ENCODE assay signal across 8 cellular contexts in genomic region chr19:11813801-11814706, GRCh38. TPM values are rescaled to one million over a fixed set of nuclear protein-coding genes. Genes with fewer than 3 reads are reported as not detected.
DNase-seq lines count a peak whose midpoint lies in the region; ATAC-seq and TF ChIP-seq lines count a peak whose summit lies in the region.

Gene ZNF440, plus strand, starts transcription at chr19:11814273. Its CDS starts 175 bp downstream, at chr19:11814448.

- intact Hi-C loops in adrenal gland (cut with DNase I), result no loop called here
- intact Hi-C loops in left cardiac atrium (cut with DNase I), result no loop called here
- intact Hi-C loops in posterior vena cava (cut with DNase I), result no loop called here
- intact Hi-C loops in upper lobe of right lung (cut with DNase I), result no loop called here

- 0 to 1% (median 1%) methylated on average over 23 to 60 of the region's 60 CpGs for WGBS in adrenal gland, 4 donors

- no peaks in the 10 kb centered on the region for H3K27me3 ChIP-seq in GM06990 (replicated peaks; ENCODE audit: control insufficient read depth, insufficient read depth, low read length)
- H3K27me3 ChIP-seq in adrenal gland, result no peaks in the 10 kb centered on the region
- no peaks in the 10 kb centered on the region for H3K27me3 ChIP-seq in upper lobe of right lung

- H3K4me1 ChIP-seq in adrenal gland (replicated peaks in 1 of 2) (no peaks in the 10 kb centered on the region), upper lobe of right lung (peaks cover 9% of the 10 kb centered on the region)

- TF ChIP-seq POLR2A in NB4 (IDR thresholded peaks at IDR 0.05; ENCODE audit: extremely low read depth, insufficient read length), result peak; percentile 95
- peak; percentile 51 to 89 for TF ChIP-seq POLR2A in adrenal gland (IDR thresholded peaks at IDR 0.05)

- no peaks in the 10 kb centered on the region for H3K36me3 ChIP-seq in GM06990 (ENCODE audit: control insufficient read depth, insufficient read depth, low read length)
- H3K36me3 ChIP-seq in adrenal gland (replicated peaks in 1 of 2), result no peaks in the 10 kb centered on the region
- no peaks in the 10 kb centered on the region for H3K36me3 ChIP-seq in upper lobe of right lung

- TF ChIP-seq CTCF in GM06990 (IDR thresholded peaks at IDR 0.05; ENCODE audit: insufficient read depth, low read length, poor library complexity, severe bottlenecking) (no peak), HFF-Myc (IDR thresholded peaks at IDR 0.05; ENCODE audit: low read depth, low read length, missing control alignments) (no peak), NB4 (IDR thresholded peaks at IDR 0.05; ENCODE audit: low read depth, low read length) (no peak), adrenal gland (IDR thresholded peaks at IDR 0.05) (no peak), upper lobe of right lung (IDR thresholded peaks at IDR 0.05) (no peak)

- ATAC-seq in left cardiac atrium (peak; percentile 100), upper lobe of right lung (peak; percentile 100)

- no peaks in the 10 kb centered on the region for H3K9me3 ChIP-seq in adrenal gland (replicated peaks in 1 of 3)
- no peaks in the 10 kb centered on the region for H3K9me3 ChIP-seq in upper lobe of right lung

- peak within 1 kb of the TSS; percentile 71 to 93 (median 86) for H3K27ac ChIP-seq in adrenal gland
- H3K27ac ChIP-seq in upper lobe of right lung, result peak within 1 kb of the TSS; percentile 93

- DNase-seq in GM06990 (ENCODE audit: extremely low read depth, insufficient read length) (peak; percentile 92), HFF-Myc (ENCODE audit: extremely low read depth, low read depth) (peak; percentile 76), NB4 (ENCODE audit: low read depth) (peak; percentile 95), SW480 (ENCODE audit: low spot score) (peak; percentile 91), adrenal gland (peak; percentile 95 to 98 (median 96)), left cardiac atrium (peak; percentile 96), posterior vena cava (ENCODE audit: low spot score) (peak; percentile 98), upper lobe of right lung (peak; percentile 97)

- H3K4me3 ChIP-seq in GM06990 (replicated peaks; ENCODE audit: low read depth, low read length) (peak within 1 kb of the TSS; percentile 82), HFF-Myc (replicated peaks; ENCODE audit: low read depth, low read length) (peak within 1 kb of the TSS; percentile 65), NB4 (ENCODE audit: low read depth, low read length) (peak within 1 kb of the TSS; percentile 89), adrenal gland (peak within 1 kb of the TSS; percentile 11 to 85 (median 80)), upper lobe of right lung (peak within 1 kb of the TSS; percentile 86)

RNA-seq across cellular contexts. Expression of gene ZNF440, which starts in this region (rescaled TPM):
- total RNA-seq in adrenal gland, result 10 to 100 TPM in 3 of 8 donors, 1 to 10 TPM in 5; 4.0 to 14.5 (median 9.0) TPM
- polyA plus RNA-seq in adrenal gland, result 1 to 10 TPM; 3.4 to 7.3 (median 5.9) TPM
- total RNA-seq in left cardiac atrium, result 1 to 10 TPM; 5.4 to 6.3 TPM
- total RNA-seq in posterior vena cava, result 10 to 100 TPM in 1 of 2 donors, 1 to 10 TPM in 1; 8.8 to 10.5 TPM
- total RNA-seq in upper lobe of right lung, result 12.4 TPM

Comparison
In these comparisons a context has a peak if more than half of its experiments do, and no peak if none do; other contexts are left out.
1. Peak in every context shown above with its lines: DNase-seq, ATAC-seq, H3K4me3 ChIP-seq and H3K27ac ChIP-seq.